16 cellular contexts compared by ENCODE assay signal in the genomic region with DNA sequence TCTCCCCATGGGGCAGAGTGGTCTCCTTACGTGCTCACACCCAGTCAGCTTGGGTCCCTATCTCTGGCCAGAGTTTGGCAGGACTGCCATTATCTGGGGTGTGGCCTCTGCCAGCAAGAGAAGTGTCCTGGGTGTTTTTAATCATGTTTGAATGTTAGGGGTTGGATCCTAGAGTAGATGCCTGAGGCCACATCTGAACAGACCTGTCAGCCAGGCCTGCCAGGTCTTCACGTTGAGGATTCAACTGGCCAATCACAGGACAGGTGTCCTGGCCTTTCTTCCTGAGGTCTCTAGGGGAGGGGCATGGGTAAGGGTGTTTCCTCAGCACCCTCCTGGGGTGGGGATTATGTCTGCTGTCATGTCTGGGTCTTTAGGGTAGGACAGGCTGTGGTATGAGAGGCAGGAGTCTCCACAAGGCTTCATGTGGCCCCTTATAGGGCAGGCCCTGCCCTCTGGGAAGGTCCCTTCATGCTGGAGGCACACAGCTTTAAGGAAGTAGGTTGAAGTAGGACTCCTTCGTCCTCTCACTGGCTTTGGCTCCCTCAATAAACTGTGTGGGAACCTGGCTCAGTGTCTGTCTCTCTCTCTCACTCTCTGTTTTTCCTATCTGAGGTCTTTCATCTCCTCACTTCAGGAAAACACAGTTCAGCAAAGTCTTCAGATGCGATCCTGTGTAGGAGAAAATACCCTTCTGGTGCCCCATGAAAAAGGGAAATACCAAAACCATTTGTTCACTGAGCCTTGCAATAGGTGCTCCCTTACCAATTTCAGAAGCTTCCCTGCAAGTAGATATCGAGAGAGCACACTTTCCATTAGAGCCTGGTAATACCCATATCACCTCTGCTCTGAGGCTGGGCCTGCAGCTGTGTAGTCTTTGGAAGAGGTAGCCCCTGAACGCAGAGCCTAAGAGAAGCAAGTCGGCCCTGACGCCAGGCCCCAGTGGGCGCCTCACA. TPM values are rescaled to one million over a fixed set of nuclear protein-coding genes. Genes with fewer than 3 reads are reported as not detected.
A peak's percentile ranks its signal among the peaks of the same experiment; 100 is the strongest.
DNase-seq lines count a peak whose midpoint lies in the region; ATAC-seq, FAIRE-seq and TF ChIP-seq lines count a peak whose summit lies in the region.
"Had no signal": no experiment of that assay in that cellular context is flagged by ENCODE, and none has a peak within 500 bp of the region (broad histone marks: within the 10 kb centered on the region; RNA-seq: fewer than 3 reads in every experiment).

No MANE protein-coding gene starts in this region.

- H3K56ac ChIP-seq in mesendoderm (ENCODE audit: low read length): no peak overlapping the region

- ATAC-seq in GM21423 (IDR thresholded peaks at IDR 0.05; ENCODE audit: unreplicated experiment): peak; percentile 63
- peak; percentile 41 for ATAC-seq in HG03469 (IDR thresholded peaks at IDR 0.05; ENCODE audit: unreplicated experiment)
- ATAC-seq in memory B cell (ENCODE audit: low read depth): peak; percentile 83
- no peak for ATAC-seq in gastroesophageal sphincter

- H4K8ac ChIP-seq in mesendoderm (ENCODE audit: low read depth, low read length): no peak overlapping the region

- no peak overlapping the region for H3K4me3 ChIP-seq in gastroesophageal sphincter
- no peak overlapping the region for H3K4me3 ChIP-seq in mesendoderm (ENCODE audit: low read length)
- H3K4me3 ChIP-seq: upper lobe of left lung had no signal

- peak; percentile 66 for TF ChIP-seq POLR2A in GM12892 (IDR thresholded peaks at IDR 0.05; ENCODE audit: low read depth, low read length)
- no peak for TF ChIP-seq POLR2A in gastroesophageal sphincter (IDR thresholded peaks at IDR 0.05)

- H3K27me3 ChIP-seq in gastroesophageal sphincter (no peaks in the 10 kb centered on the region), mesendoderm (ENCODE audit: insufficient read depth, low read length, poor library complexity) (no peaks in the 10 kb centered on the region)
- H3K27me3 ChIP-seq: upper lobe of left lung had no signal

- no peaks in the 10 kb centered on the region for H3K79me2 ChIP-seq in mesendoderm (ENCODE audit: control insufficient read depth, insufficient read depth, low read length)

- H3K9ac ChIP-seq in mesendoderm (ENCODE audit: low read length): no peak overlapping the region
- H3K9ac ChIP-seq: SK-N-SH had no signal

- no peak overlapping the region for H2BK120ac ChIP-seq in mesendoderm (ENCODE audit: low read depth, low read length)

- no peaks in the 10 kb centered on the region for H3K9me3 Mint-ChIP-seq in memory B cell

- no peak overlapping the region for H3K23ac ChIP-seq in mesendoderm (ENCODE audit: low read length)

- peak; percentile 81 for FAIRE-seq in GM12892 (lab: Jason Lieb, UNC)
- FAIRE-seq: endometrium, H1 had no signal

- H3K36me3 ChIP-seq in gastroesophageal sphincter: peaks cover 0 to 62% of the 10 kb centered on the region in 2 donors
- peaks cover 1% of the 10 kb centered on the region for H3K36me3 ChIP-seq in mesendoderm (ENCODE audit: control insufficient read depth, insufficient read depth, low read length)

- H3K36me3 Mint-ChIP-seq in memory B cell: peaks cover 15% of the 10 kb centered on the region

- no peak for TF ChIP-seq EP300 in gastroesophageal sphincter (IDR thresholded peaks at IDR 0.05)

- H4K5ac ChIP-seq in mesendoderm (ENCODE audit: low read length): no peak overlapping the region

- H3K27ac Mint-ChIP-seq in memory B cell: peak overlapping the region; percentile 98

- no peak overlapping the region for H3K4ac ChIP-seq in mesendoderm (ENCODE audit: low read depth, low read length)

- DNase-seq in GM12892 (ENCODE audit: insufficient read length) (no peak), memory B cell (ENCODE audit: low spot score in 2 of 2) (peak in 1 of 2 donors; percentile 22), GOT3 (lab: John Stamatoyannopoulos, UW) (no peak), mesendoderm (no peak)
- no peak for DNase-seq in stimulated activated CD4-positive, alpha-beta T cell treated with anti-CD3 and anti-CD28 coated beads, Interleukin-12 subunit alpha, Interleukin-12 subunit beta, amount 100 ng/mL, for 4 hours
- DNase-seq: amygdala, NCI-H1092 treated with DMSO at 0.1 percent for 48 hours, NCI-H526 treated with DMSO at 0.1 percent for 48 hours, right cardiac atrium, SK-N-SH, upper lobe of left lung had no signal

- H3K9me3 ChIP-seq in gastroesophageal sphincter: no peaks in the 10 kb centered on the region
- H3K9me3 ChIP-seq: SK-N-SH, upper lobe of left lung had no signal

- H2BK5ac ChIP-seq in mesendoderm (ENCODE audit: low read length): no peak overlapping the region

- no peak overlapping the region for H3K4me2 ChIP-seq in mesendoderm (ENCODE audit: low read length)
- H3K4me2 ChIP-seq: SK-N-SH had no signal

- peaks cover 27% of the 10 kb centered on the region for H3K4me1 Mint-ChIP-seq in memory B cell

- H3K4me1 ChIP-seq in gastroesophageal sphincter: no peaks in the 10 kb centered on the region
- no peaks in the 10 kb centered on the region for H3K4me1 ChIP-seq in mesendoderm (ENCODE audit: control insufficient read depth, low read depth, low read length)
- H3K4me1 ChIP-seq: upper lobe of left lung had no signal

- no peaks in the 10 kb centered on the region for H3K27me3 Mint-ChIP-seq in memory B cell

- 82% methylated on average over 3 of the region's 9 CpGs; no CpG with 5 or more reads in 1 of the 2 donors for WGBS in gastroesophageal sphincter (ENCODE audit: low coverage in 1 of 2), 2 donors
- no CpG with 5 or more reads among the region's 9 CpGs for WGBS in mesendoderm (ENCODE audit: extremely low coverage, insufficient coverage, low lambda C conversion rate)

- no peak overlapping the region for H3K18ac ChIP-seq in mesendoderm (ENCODE audit: low read length)

- no peak overlapping the region for H2AK5ac ChIP-seq in mesendoderm (ENCODE audit: low read length)

- H3K79me1 ChIP-seq in mesendoderm (ENCODE audit: low read length): no peaks in the 10 kb centered on the region

- no peak overlapping the region for H2BK15ac ChIP-seq in mesendoderm (replicated peaks; ENCODE audit: low read depth)

- H3K4me3 Mint-ChIP-seq in memory B cell: peak overlapping the region; percentile 49

- TF ChIP-seq CTCF in gastroesophageal sphincter (IDR thresholded peaks at IDR 0.05): no peak

- H3K27ac ChIP-seq in gastroesophageal sphincter: no peak overlapping the region
- no peak overlapping the region for H3K27ac ChIP-seq in mesendoderm (ENCODE audit: low read depth, low read length)
- H3K27ac ChIP-seq: upper lobe of left lung had no signal

RNA-seq across cellular contexts. Expression of a gene that starts 6.7 kb away (rescaled TPM):
- not detected for polyA plus RNA-seq in GM12892 (2012; ENCODE audit: missing spikeins)
- total RNA-seq in gastroesophageal sphincter: under 1 TPM in 2 of 4 donors, not detected in 2; 0.27 to 0.67 TPM
- 0.17 TPM for polyA plus RNA-seq in mesendoderm (2013, experiment 1 of 2)
- 0.13 TPM for polyA plus RNA-seq in mesendoderm (2013, experiment 2 of 2)

RNA-seq across cellular contexts. Expression of a gene that starts 9.0 kb away (rescaled TPM):
- 0.45 TPM for polyA plus RNA-seq in GM12892 (2012; ENCODE audit: missing spikeins)
- total RNA-seq in gastroesophageal sphincter: 10 to 100 TPM in 1 of 4 donors, 1 to 10 TPM in 1, under 1 TPM in 1, not detected in 1; 0.81 to 10.4 (median 5.0) TPM
- polyA plus RNA-seq in mesendoderm (2013, experiment 1 of 2): 1.2 TPM
- polyA plus RNA-seq in mesendoderm (2013, experiment 2 of 2): 1.3 TPM

RNA-seq across cellular contexts. Expression of a gene that starts 9.2 kb away (rescaled TPM):
- polyA plus RNA-seq in GM12892 (2012; ENCODE audit: missing spikeins): 41.5 TPM
- 10 to 100 TPM; 58.0 to 81.6 (median 71.6) TPM for total RNA-seq in gastroesophageal sphincter
- polyA plus RNA-seq in mesendoderm (2013, experiment 1 of 2): 25.5 TPM
- 23.1 TPM for polyA plus RNA-seq in mesendoderm (2013, experiment 2 of 2)

RNA-seq across cellular contexts. Expression of a gene that starts 12.3 kb away (rescaled TPM):
- polyA plus RNA-seq in GM12892 (2012; ENCODE audit: missing spikeins): 467 TPM
- 100 to 1,000 TPM; 114 to 186 (median 127) TPM for total RNA-seq in gastroesophageal sphincter
- 30.5 TPM for polyA plus RNA-seq in mesendoderm (2013, experiment 1 of 2)
- polyA plus RNA-seq in mesendoderm (2013, experiment 2 of 2): 31.4 TPM

RNA-seq across cellular contexts. Expression of a gene that starts 17.6 kb away (rescaled TPM):
- polyA plus RNA-seq in GM12892 (2012; ENCODE audit: missing spikeins): 21.2 TPM
- total RNA-seq in gastroesophageal sphincter: 10 to 100 TPM in 2 of 4 donors, 1 to 10 TPM in 2; 6.4 to 15.4 (median 10.4) TPM
- polyA plus RNA-seq in mesendoderm (2013, experiment 1 of 2): 23.2 TPM
- 21.0 TPM for polyA plus RNA-seq in mesendoderm (2013, experiment 2 of 2)
